Comparison of ENCODE assay signal across 13 cellular contexts in the genomic region with DNA sequence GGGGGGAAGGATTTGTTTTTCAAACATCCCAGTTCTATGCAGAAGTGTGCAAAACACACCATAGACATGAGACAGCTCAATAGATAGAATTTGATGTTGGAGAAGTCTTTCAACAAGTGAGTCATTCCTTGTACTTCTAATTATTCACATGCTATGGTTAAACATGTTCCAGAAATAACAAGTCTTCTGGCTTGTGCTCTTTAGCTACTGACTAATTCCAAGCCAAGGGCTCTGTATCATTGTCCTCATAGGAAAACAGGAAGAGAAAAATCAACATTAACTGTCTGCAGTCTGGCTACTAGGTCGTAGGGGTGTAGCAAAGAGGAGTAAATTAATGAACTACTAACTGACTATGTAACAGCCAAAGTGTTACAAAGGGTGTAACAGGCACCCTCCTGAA. TPM values are rescaled to one million over a fixed set of nuclear protein-coding genes. Genes with fewer than 3 reads are reported as not detected.
DNase-seq lines count a peak whose midpoint lies in the region; ATAC-seq and TF ChIP-seq lines count a peak whose summit lies in the region.
"Had no signal": no experiment of that assay in that cellular context is flagged by ENCODE, and none has a peak within 500 bp of the region (broad histone marks: within the 10 kb centered on the region; RNA-seq: fewer than 3 reads in every experiment).

No MANE protein-coding gene starts in this region.

- DNase-seq in HS-27A (ENCODE audit: low read depth) (peak; percentile 17), brain pericyte (ENCODE audit: low read depth, low spot score) (peak; percentile 38), left ventricle myocardium superior (no peak), thyroid gland (no peak), mesenteric fat pad (ENCODE audit: low spot score) (no peak)
- DNase-seq: NCI-H345; stimulated activated naive CD4-positive, alpha-beta T cell treated with Interleukin-2 at 50 U/mL for 16 hours had no signal

- no peaks in the 10 kb centered on the region for H3K27me3 ChIP-seq in thyroid gland

- ATAC-seq in left ventricle myocardium superior (peak; percentile 64), GM18520 (IDR thresholded peaks at IDR 0.05; ENCODE audit: unreplicated experiment) (no peak), HG02884 (IDR thresholded peaks at IDR 0.05; ENCODE audit: unreplicated experiment) (no peak), HG03342 (IDR thresholded peaks at IDR 0.05; ENCODE audit: unreplicated experiment) (no peak)
- ATAC-seq: K562 had no signal

- peak overlapping the region in 2 of 3 donors; percentile 45 to 57 for H3K27ac ChIP-seq in thyroid gland

- peaks cover 0 to 15% of the 10 kb centered on the region in 2 donors for H3K4me1 ChIP-seq in thyroid gland

- intact Hi-C loops in left ventricle myocardium superior (cut with micrococcal nuclease) (no loop called here), thyroid gland (cut with DNase I) (no loop called here)

- TF ChIP-seq POLR2A in thyroid gland (IDR thresholded peaks at IDR 0.05), result no peak

- 14% methylated on average over 1 of the region's 1 CpG for WGBS in thyroid gland, 2 donors

- H3K4me3 ChIP-seq in thyroid gland (replicated peaks in 1 of 3), result no peak overlapping the region
- H3K4me3 ChIP-seq: K562 had no signal

- H3K36me3 ChIP-seq in thyroid gland, result no peaks in the 10 kb centered on the region

- no peak for TF ChIP-seq CTCF in thyroid gland (IDR thresholded peaks at IDR 0.05)

- no peaks in the 10 kb centered on the region for H3K9me3 ChIP-seq in thyroid gland

RNA-seq across cellular contexts. Expression of a gene that starts 25.8 kb away (rescaled TPM):
- total RNA-seq in left ventricle myocardium superior (not detected), thyroid gland (under 1 TPM in 1 of 4 donors, not detected in 3; 0.27 TPM), mesenteric fat pad (not detected)
- total RNA-seq: activated CD8-positive, alpha-beta memory T cell treated with anti-CD3 and anti-CD28 coated beads for 36 hours; G401; K562 had no signal

Comparison
In these comparisons a context has a peak if more than half of its experiments do, and no peak if none do; other contexts are left out.
1. DNase-seq: peak in HS-27A (single experiment) and brain pericyte (single experiment); none in left ventricle myocardium superior (single experiment), thyroid gland (0 of 2) and mesenteric fat pad (single experiment).